2 cellular contexts compared by ENCODE assay signal in the genomic region with DNA sequence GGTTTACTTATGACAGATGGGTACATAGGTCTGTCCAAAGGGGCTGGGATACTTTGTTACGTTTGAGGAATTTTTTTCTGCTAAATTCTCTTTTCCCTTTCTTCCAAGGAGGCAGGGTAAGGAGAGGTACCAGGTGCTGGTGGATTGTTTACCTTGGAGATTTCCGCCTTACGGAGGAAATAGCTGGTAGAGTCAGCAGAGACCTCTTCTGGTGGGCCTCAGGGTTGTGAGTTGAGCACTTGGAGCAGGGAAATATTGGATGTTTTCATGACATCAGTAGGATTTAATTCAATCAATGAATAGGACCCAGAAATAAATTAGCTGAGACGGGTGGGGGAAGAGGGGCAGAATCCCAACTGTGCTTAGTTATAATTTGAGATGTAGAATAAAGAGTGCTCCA.
TF ChIP-seq lines count a peak whose summit lies in the region.

No MANE protein-coding gene starts in this region.

TF ChIP-seq in GM23338, 12 proteins besides CTCF, POLR2A, EP300 and RAD21 (continued from another document):
- TF ChIP-seq, protein P1, sequence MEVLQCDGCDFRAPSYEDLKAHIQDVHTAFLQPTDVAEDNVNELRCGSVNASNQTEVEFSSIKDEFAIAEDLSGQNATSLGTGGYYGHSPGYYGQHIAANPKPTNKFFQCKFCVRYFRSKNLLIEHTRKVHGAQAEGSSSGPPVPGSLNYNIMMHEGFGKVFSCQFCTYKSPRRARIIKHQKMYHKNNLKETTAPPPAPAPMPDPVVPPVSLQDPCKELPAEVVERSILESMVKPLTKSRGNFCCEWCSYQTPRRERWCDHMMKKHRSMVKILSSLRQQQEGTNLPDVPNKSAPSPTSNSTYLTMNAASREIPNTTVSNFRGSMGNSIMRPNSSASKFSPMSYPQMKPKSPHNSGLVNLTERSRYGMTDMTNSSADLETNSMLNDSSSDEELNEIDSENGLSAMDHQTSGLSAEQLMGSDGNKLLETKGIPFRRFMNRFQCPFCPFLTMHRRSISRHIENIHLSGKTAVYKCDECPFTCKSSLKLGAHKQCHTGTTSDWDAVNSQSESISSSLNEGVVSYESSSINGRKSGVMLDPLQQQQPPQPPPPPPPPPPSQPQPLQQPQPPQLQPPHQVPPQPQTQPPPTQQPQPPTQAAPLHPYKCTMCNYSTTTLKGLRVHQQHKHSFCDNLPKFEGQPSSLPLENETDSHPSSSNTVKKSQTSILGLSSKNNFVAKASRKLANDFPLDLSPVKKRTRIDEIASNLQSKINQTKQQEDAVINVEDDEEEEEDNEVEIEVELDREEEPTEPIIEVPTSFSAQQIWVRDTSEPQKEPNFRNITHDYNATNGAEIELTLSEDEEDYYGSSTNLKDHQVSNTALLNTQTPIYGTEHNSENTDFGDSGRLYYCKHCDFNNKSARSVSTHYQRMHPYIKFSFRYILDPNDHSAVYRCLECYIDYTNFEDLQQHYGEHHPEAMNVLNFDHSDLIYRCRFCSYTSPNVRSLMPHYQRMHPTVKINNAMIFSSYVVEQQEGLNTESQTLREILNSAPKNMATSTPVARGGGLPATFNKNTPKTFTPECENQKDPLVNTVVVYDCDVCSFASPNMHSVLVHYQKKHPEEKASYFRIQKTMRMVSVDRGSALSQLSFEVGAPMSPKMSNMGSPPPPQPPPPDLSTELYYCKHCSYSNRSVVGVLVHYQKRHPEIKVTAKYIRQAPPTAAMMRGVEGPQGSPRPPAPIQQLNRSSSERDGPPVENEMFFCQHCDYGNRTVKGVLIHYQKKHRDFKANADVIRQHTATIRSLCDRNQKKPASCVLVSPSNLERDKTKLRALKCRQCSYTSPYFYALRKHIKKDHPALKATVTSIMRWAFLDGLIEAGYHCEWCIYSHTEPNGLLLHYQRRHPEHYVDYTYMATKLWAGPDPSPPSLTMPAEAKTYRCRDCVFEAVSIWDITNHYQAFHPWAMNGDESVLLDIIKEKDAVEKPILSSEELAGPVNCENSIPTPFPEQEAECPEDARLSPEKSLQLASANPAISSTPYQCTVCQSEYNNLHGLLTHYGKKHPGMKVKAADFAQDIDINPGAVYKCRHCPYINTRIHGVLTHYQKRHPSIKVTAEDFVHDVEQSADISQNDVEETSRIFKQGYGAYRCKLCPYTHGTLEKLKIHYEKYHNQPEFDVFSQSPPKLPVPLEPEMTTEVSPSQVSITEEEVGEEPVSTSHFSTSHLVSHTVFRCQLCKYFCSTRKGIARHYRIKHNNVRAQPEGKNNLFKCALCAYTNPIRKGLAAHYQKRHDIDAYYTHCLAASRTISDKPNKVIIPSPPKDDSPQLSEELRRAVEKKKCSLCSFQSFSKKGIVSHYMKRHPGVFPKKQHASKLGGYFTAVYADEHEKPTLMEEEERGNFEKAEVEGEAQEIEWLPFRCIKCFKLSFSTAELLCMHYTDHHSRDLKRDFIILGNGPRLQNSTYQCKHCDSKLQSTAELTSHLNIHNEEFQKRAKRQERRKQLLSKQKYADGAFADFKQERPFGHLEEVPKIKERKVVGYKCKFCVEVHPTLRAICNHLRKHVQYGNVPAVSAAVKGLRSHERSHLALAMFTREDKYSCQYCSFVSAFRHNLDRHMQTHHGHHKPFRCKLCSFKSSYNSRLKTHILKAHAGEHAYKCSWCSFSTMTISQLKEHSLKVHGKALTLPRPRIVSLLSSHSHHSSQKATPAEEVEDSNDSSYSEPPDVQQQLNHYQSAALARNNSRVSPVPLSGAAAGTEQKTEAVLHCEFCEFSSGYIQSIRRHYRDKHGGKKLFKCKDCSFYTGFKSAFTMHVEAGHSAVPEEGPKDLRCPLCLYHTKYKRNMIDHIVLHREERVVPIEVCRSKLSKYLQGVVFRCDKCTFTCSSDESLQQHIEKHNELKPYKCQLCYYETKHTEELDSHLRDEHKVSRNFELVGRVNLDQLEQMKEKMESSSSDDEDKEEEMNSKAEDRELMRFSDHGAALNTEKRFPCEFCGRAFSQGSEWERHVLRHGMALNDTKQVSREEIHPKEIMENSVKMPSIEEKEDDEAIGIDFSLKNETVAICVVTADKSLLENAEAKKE (CRISPR knock-in tag; IDR thresholded peaks at IDR 0.05) = no peak
- TF ChIP-seq NANOG (IDR thresholded peaks at IDR 0.05; ENCODE audit: borderline replicate concordance) (no peak), CREB1 (CRISPR knock-in tag; IDR thresholded peaks at IDR 0.05; ENCODE audit: low read depth) (no peak), STAT1 (IDR thresholded peaks at IDR 0.05; ENCODE audit: unreplicated experiment) (no peak), ZNF331 (CRISPR knock-in tag; IDR thresholded peaks at IDR 0.05; ENCODE audit: low read depth) (no peak), ETS1 (IDR thresholded peaks at IDR 0.05) (no peak), EZH2 (IDR thresholded peaks at IDR 0.05; ENCODE audit: low read depth, unreplicated experiment) (no peak)
- TF ChIP-seq, protein P2, sequence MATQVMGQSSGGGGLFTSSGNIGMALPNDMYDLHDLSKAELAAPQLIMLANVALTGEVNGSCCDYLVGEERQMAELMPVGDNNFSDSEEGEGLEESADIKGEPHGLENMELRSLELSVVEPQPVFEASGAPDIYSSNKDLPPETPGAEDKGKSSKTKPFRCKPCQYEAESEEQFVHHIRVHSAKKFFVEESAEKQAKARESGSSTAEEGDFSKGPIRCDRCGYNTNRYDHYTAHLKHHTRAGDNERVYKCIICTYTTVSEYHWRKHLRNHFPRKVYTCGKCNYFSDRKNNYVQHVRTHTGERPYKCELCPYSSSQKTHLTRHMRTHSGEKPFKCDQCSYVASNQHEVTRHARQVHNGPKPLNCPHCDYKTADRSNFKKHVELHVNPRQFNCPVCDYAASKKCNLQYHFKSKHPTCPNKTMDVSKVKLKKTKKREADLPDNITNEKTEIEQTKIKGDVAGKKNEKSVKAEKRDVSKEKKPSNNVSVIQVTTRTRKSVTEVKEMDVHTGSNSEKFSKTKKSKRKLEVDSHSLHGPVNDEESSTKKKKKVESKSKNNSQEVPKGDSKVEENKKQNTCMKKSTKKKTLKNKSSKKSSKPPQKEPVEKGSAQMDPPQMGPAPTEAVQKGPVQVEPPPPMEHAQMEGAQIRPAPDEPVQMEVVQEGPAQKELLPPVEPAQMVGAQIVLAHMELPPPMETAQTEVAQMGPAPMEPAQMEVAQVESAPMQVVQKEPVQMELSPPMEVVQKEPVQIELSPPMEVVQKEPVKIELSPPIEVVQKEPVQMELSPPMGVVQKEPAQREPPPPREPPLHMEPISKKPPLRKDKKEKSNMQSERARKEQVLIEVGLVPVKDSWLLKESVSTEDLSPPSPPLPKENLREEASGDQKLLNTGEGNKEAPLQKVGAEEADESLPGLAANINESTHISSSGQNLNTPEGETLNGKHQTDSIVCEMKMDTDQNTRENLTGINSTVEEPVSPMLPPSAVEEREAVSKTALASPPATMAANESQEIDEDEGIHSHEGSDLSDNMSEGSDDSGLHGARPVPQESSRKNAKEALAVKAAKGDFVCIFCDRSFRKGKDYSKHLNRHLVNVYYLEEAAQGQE (IDR thresholded peaks at IDR 0.05; ENCODE audit: unreplicated experiment) = no peak

TF ChIP-seq in WTC11, 78 proteins besides CTCF, POLR2A, EP300 and RAD21 (continued from another document):
- TF ChIP-seq, protein P3, sequence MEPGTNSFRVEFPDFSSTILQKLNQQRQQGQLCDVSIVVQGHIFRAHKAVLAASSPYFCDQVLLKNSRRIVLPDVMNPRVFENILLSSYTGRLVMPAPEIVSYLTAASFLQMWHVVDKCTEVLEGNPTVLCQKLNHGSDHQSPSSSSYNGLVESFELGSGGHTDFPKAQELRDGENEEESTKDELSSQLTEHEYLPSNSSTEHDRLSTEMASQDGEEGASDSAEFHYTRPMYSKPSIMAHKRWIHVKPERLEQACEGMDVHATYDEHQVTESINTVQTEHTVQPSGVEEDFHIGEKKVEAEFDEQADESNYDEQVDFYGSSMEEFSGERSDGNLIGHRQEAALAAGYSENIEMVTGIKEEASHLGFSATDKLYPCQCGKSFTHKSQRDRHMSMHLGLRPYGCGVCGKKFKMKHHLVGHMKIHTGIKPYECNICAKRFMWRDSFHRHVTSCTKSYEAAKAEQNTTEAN (CRISPR knock-in tag; IDR thresholded peaks at IDR 0.05) = no peak
- TF ChIP-seq ZNF396 (CRISPR knock-in tag; IDR thresholded peaks at IDR 0.05; ENCODE audit: borderline replicate concordance) (no peak), ATF2 (CRISPR knock-in tag; IDR thresholded peaks at IDR 0.05; ENCODE audit: borderline replicate concordance, low read depth) (no peak), MXD4 (CRISPR knock-in tag; IDR thresholded peaks at IDR 0.05; ENCODE audit: borderline replicate concordance) (no peak), ARID4B (CRISPR knock-in tag; IDR thresholded peaks at IDR 0.05; ENCODE audit: borderline replicate concordance) (no peak), GABPB1 (CRISPR knock-in tag; IDR thresholded peaks at IDR 0.05) (no peak), CREM (CRISPR knock-in tag; IDR thresholded peaks at IDR 0.05) (no peak)
- TF ChIP-seq, protein P4, sequence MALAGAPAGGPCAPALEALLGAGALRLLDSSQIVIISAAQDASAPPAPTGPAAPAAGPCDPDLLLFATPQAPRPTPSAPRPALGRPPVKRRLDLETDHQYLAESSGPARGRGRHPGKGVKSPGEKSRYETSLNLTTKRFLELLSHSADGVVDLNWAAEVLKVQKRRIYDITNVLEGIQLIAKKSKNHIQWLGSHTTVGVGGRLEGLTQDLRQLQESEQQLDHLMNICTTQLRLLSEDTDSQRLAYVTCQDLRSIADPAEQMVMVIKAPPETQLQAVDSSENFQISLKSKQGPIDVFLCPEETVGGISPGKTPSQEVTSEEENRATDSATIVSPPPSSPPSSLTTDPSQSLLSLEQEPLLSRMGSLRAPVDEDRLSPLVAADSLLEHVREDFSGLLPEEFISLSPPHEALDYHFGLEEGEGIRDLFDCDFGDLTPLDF (CRISPR knock-in tag; IDR thresholded peaks at IDR 0.05) = no peak
TF ChIP-seq in WTC11: peak in this region for 0.
